ENCODE assay signal across 1 cellular context in the genomic region with DNA sequence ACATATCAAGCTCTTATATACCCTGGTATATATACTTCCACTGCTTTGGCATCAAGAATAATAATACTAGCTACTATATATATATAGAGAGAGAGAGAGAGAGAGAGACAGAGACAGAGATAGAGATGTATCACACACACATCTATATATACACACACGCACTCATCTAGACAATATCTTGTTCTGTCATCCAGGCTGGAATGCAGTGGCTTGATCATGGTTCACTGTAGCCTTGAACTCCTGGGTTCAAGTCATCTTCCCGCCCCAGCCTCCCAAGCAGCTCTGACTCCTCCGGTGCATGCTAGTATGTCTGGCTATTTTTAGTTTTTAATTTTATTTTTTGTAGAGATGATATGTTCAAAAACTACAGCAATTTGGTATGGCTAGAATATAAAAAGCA.
TF ChIP-seq lines count a peak whose summit lies in the region.

No MANE protein-coding gene starts in this region.

TF ChIP-seq in IMR-90, 13 proteins besides CTCF, POLR2A, EP300 and RAD21 (continued from another document):
- TF ChIP-seq MAFK (IDR thresholded peaks at IDR 0.05; ENCODE audit: low read depth, low read length) (no peak), FOS (IDR thresholded peaks at IDR 0.05; ENCODE audit: low read depth, low read length) (no peak), USF2 (IDR thresholded peaks at IDR 0.05; ENCODE audit: low read depth, low read length) (no peak), RCOR1 (IDR thresholded peaks at IDR 0.05; ENCODE audit: insufficient replicate concordance, low read length) (no peak), BHLHE40 (IDR thresholded peaks at IDR 0.05; ENCODE audit: low read depth, low read length) (no peak), MXI1 (IDR thresholded peaks at IDR 0.05; ENCODE audit: borderline replicate concordance, low read depth, low read length) (no peak), NFE2L2 (IDR thresholded peaks at IDR 0.05; ENCODE audit: low read depth, low read length) (no peak), SMC3 (IDR thresholded peaks at IDR 0.05; ENCODE audit: low read depth, low read length) (no peak)
